8 cellular contexts compared by ENCODE assay signal in genomic region chr13:95676775-95677563, GRCh38. TPM values are rescaled to one million over a fixed set of nuclear protein-coding genes. Genes with fewer than 3 reads are reported as not detected.
A peak's percentile ranks its signal among the peaks of the same experiment; 100 is the strongest.
DNase-seq lines count a peak whose midpoint lies in the region; ATAC-seq and TF ChIP-seq lines count a peak whose summit lies in the region.

TSS of gene DNAJC3 (plus strand) at chr13:95677139. CDS start at chr13:95677256, 117 bp downstream.

- ATAC-seq in RWPE2 (ENCODE audit: low read depth) = peak; percentile 91
- peak; percentile 93 to 94 for ATAC-seq in naive thymus-derived CD8-positive, alpha-beta T cell

- H3K4me1 ChIP-seq in RWPE2 (ENCODE audit: insufficient read depth, poor library complexity, severe bottlenecking) = peaks cover 6% of the 10 kb centered on the region
- peaks cover 2% of the 10 kb centered on the region for H3K4me1 ChIP-seq in fibroblast of lung (ENCODE audit: control insufficient read depth, extremely low read depth, insufficient read depth, low read length)

- H3K27ac ChIP-seq in RWPE2 (ENCODE audit: poor library complexity, severe bottlenecking) (peak within 1 kb of the TSS; percentile 76), fibroblast of lung (ENCODE audit: insufficient read depth, low read length) (peak within 1 kb of the TSS; percentile 84)

- H3K9ac ChIP-seq in fibroblast of lung (ENCODE audit: insufficient read depth, low read length) = peak within 1 kb of the TSS; percentile 80

- H3K36me3 ChIP-seq in RWPE2 (ENCODE audit: low read depth) = peaks cover 23% of the 10 kb centered on the region
- H3K36me3 ChIP-seq in fibroblast of lung (ENCODE audit: control insufficient read depth, insufficient read depth, low read length) = no peaks in the 10 kb centered on the region

- intact Hi-C loops in activated T-helper 2 cell treated with anti-CD3 and anti-CD28 coated beads, Interferon-gamma antibody, Interleukin-2, Interleukin-4, amounts not matched to agents 10 μg/mL and 5 μg/mL and 100 μg/mL, durations not matched to agents 14 hours and 24 hours and 36 hours (cut with micrococcal nuclease) = loop anchor here (2.0 to 10.0 kb wide), 8 partner anchors 40 to 1756 kb away; partner anchors contain the start of gene MBNL2

- H3K4me2 ChIP-seq in fibroblast of lung (ENCODE audit: extremely low read depth, insufficient read depth, low read length) = peak within 1 kb of the TSS; percentile 80

- peaks cover 2% of the 10 kb centered on the region for H3K9me3 Mint-ChIP-seq in activated T-helper 2 cell treated with anti-CD3 and anti-CD28 coated beads, Interferon-gamma antibody, Interleukin-2, Interleukin-4, amounts not matched to agents 10 μg/mL and 5 μg/mL and 100 μg/mL, durations not matched to agents 14 hours and 24 hours and 36 hours
- peaks cover 1 to 25% (median 17%) of the 10 kb centered on the region in 9 donors for H3K9me3 Mint-ChIP-seq in naive thymus-derived CD8-positive, alpha-beta T cell

- peaks cover 37% of the 10 kb centered on the region for H3K36me3 Mint-ChIP-seq in activated T-helper 2 cell treated with anti-CD3 and anti-CD28 coated beads, Interferon-gamma antibody, Interleukin-2, Interleukin-4, amounts not matched to agents 10 μg/mL and 5 μg/mL and 100 μg/mL, durations not matched to agents 14 hours and 24 hours and 36 hours (ENCODE audit: low read depth)
- H3K36me3 Mint-ChIP-seq in naive thymus-derived CD8-positive, alpha-beta T cell = peaks cover 0 to 31% (median 23%) of the 10 kb centered on the region in 3 donors

- TF ChIP-seq CTCF in RWPE2 (IDR thresholded peaks at IDR 0.05; ENCODE audit: poor library complexity, severe bottlenecking) = no peak
- TF ChIP-seq CTCF in fibroblast of lung (conservative IDR thresholded peaks at IDR 0.05 in 1 of 2, IDR thresholded peaks at IDR 0.05 in 1 of 2; ENCODE audit: low read depth in 1 of 2, low read length in 2 of 2) = no peak

- H3K4me3 Mint-ChIP-seq in activated T-helper 2 cell treated with anti-CD3 and anti-CD28 coated beads, Interferon-gamma antibody, Interleukin-2, Interleukin-4, amounts not matched to agents 10 μg/mL and 5 μg/mL and 100 μg/mL, durations not matched to agents 14 hours and 24 hours and 36 hours (ENCODE audit: low read depth) = peak within 1 kb of the TSS; percentile 95
- peak within 1 kb of the TSS; percentile 90 to 99 (median 96) for H3K4me3 Mint-ChIP-seq in naive thymus-derived CD8-positive, alpha-beta T cell

- DNase-seq in EH (ENCODE audit: low read depth) (peak; percentile 98), H4 (ENCODE audit: low spot score) (peak; percentile 89), LoVo (ENCODE audit: low spot score) (peak; percentile 96), RWPE2 (ENCODE audit: low spot score) (peak; percentile 98), fibroblast of lung (ENCODE audit: low read depth in 2 of 2) (peak; percentile 97)
- peak; percentile 98 for DNase-seq in activated T-helper 2 cell treated with anti-CD3 and anti-CD28 coated beads, Interferon-gamma antibody, Interleukin-2, Interleukin-4, amounts not matched to agents 10 μg/mL and 5 μg/mL and 100 μg/mL, durations not matched to agents 14 hours and 24 hours and 36 hours (ENCODE audit: low spot score)
- peak; percentile 94 to 98 (median 97) for DNase-seq in naive thymus-derived CD8-positive, alpha-beta T cell
- DNase-seq in stimulated activated naive CD4-positive, alpha-beta T cell (lab: John Stamatoyannopoulos, UW) = peak; percentile 94 to 98 (median 96)

- H3K4me3 ChIP-seq in RWPE2 (ENCODE audit: severe bottlenecking) = peak within 1 kb of the TSS; percentile 75
- peak within 1 kb of the TSS; percentile 82 to 97 (median 89) for H3K4me3 ChIP-seq in fibroblast of lung (replicated peaks in 1 of 4; ENCODE audit: control extremely low read depth in 1 of 4, insufficient read depth in 1 of 4, low read depth in 3 of 4, low read length in 4 of 4)

- POLR2A ChIA-PET in naive thymus-derived CD8-positive, alpha-beta T cell (lab: Charles Lee) = interaction anchor here (0.9 to 1.1 kb wide), 2 partner anchors 30 to 1757 kb away, joined by 3 read pairs; partner anchors contain the start of gene RAP2A

- H3K79me2 ChIP-seq in fibroblast of lung (ENCODE audit: control insufficient read depth, insufficient read depth, low read length) = peaks cover 42% of the 10 kb centered on the region

- H3K4me1 Mint-ChIP-seq in activated T-helper 2 cell treated with anti-CD3 and anti-CD28 coated beads, Interferon-gamma antibody, Interleukin-2, Interleukin-4, amounts not matched to agents 10 μg/mL and 5 μg/mL and 100 μg/mL, durations not matched to agents 14 hours and 24 hours and 36 hours (ENCODE audit: low read depth) = peaks cover 45% of the 10 kb centered on the region
- H3K4me1 Mint-ChIP-seq in naive thymus-derived CD8-positive, alpha-beta T cell = peaks cover 27 to 73% (median 61%) of the 10 kb centered on the region in 4 donors

- no peaks in the 10 kb centered on the region for H4K20me1 ChIP-seq in fibroblast of lung (ENCODE audit: control insufficient read depth, extremely low read depth, insufficient read depth, low read length)

- H3K27me3 ChIP-seq in RWPE2 (ENCODE audit: insufficient read depth, poor library complexity, severe bottlenecking) = no peaks in the 10 kb centered on the region
- no peaks in the 10 kb centered on the region for H3K27me3 ChIP-seq in fibroblast of lung (ENCODE audit: control insufficient read depth, insufficient read depth, low read length)

- H2AFZ ChIP-seq in fibroblast of lung (ENCODE audit: low read length) = peak within 1 kb of the TSS; percentile 99

- H3K27me3 Mint-ChIP-seq in activated T-helper 2 cell treated with anti-CD3 and anti-CD28 coated beads, Interferon-gamma antibody, Interleukin-2, Interleukin-4, amounts not matched to agents 10 μg/mL and 5 μg/mL and 100 μg/mL, durations not matched to agents 14 hours and 24 hours and 36 hours (ENCODE audit: low read depth) = no peaks in the 10 kb centered on the region
- H3K27me3 Mint-ChIP-seq in naive thymus-derived CD8-positive, alpha-beta T cell = no peaks in the 10 kb centered on the region

- peak within 1 kb of the TSS; percentile 80 for H3K27ac Mint-ChIP-seq in activated T-helper 2 cell treated with anti-CD3 and anti-CD28 coated beads, Interferon-gamma antibody, Interleukin-2, Interleukin-4, amounts not matched to agents 10 μg/mL and 5 μg/mL and 100 μg/mL, durations not matched to agents 14 hours and 24 hours and 36 hours
- peak within 1 kb of the TSS; percentile 91 to 99 (median 96) for H3K27ac Mint-ChIP-seq in naive thymus-derived CD8-positive, alpha-beta T cell

- H3K9me3 ChIP-seq in RWPE2 (ENCODE audit: severe bottlenecking) (no peaks in the 10 kb centered on the region), fibroblast of lung (ENCODE audit: control insufficient read depth, insufficient read depth, low read depth, low read length) (no peaks in the 10 kb centered on the region)

RNA-seq across cellular contexts. Expression of gene DNAJC3, which starts in this region (rescaled TPM):
- total RNA-seq in H4 (2014; rRNA removed; shearing (Covaris generic)) = 22.4 and 29.1 TPM in 2 replicates
- total RNA-seq in activated T-helper 2 cell treated with anti-CD3 and anti-CD28 coated beads, Interferon-gamma antibody, Interleukin-2, Interleukin-4, amounts not matched to agents 10 μg/mL and 5 μg/mL and 100 μg/mL, durations not matched to agents 14 hours and 24 hours and 36 hours = 28.1 and 28.6 TPM in 2 replicates
- 55.5 and 56.2 TPM in 2 replicates for total RNA-seq in fibroblast of lung
- 29.5 and 37.6 TPM in 2 replicates for polyA plus RNA-seq in fibroblast of lung
- 23.8 and 29.1 TPM in 2 replicates for polyA plus RNA-seq in fibroblast of lung (2012)
- polyA minus RNA-seq in fibroblast of lung (ENCODE audit: low replicate concordance) = 11.7 and 11.9 TPM in 2 replicates
- total RNA-seq in naive thymus-derived CD8-positive, alpha-beta T cell = 10 to 100 TPM; 17.4 to 18.5 TPM
- polyA plus RNA-seq in naive thymus-derived CD8-positive, alpha-beta T cell = 10 to 100 TPM; 11.3 to 17.0 (median 11.7) TPM

Comparison
In these comparisons a context has a peak if more than half of its experiments do, and no peak if none do; other contexts are left out.
1. Peak in every context shown above with its lines: DNase-seq, ATAC-seq, H3K4me3 ChIP-seq and H3K27ac ChIP-seq.